1 cellular context compared by ENCODE assay signal in the genomic region with DNA sequence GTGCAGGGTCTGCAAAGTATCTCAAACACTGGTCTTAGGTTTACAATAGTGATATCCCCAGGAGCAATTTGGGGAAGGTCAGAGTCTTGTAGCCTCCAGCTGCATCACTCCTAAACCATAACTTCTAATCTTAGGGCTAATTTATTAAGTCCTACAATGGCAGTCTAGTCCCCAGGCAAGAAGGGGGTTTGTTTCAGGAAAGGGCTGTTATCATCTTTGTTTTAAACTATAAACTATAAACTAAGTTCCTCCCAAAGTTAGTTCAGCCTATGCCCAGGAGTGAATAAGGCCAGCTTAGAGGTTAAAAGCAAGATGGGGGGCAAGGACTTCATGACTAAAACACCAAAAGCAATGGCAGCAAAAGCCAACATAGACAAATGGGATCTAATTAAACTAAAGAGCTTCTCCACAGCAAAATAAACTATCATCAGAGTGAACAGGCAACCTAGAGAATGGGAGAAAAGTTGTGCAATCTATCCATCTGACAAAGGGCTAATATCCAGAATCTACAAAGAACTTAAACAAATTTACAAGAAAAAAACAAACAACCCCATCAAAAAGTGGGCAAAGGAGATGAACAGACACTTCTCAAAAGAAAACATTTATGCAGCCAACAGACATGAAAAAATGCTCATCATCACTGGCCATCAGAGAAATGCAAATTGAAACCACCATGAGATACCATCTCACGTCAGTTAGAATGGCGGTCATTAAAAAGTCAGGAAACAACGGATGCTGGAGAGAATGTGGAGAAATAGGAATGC.
TF ChIP-seq lines count a peak whose summit lies in the region.
"Not testable (repeated sequence)": the region's sequence is repeated elsewhere in the genome, so short reads cannot be mapped to it uniquely, and the experiment has no call there.

No MANE protein-coding gene starts in this region.

TF ChIP-seq in HepG2, 621 proteins besides CTCF, POLR2A, EP300 and RAD21:
- 0 out of 2 replicates have a peak, but pooled peaks have one; percentile 2 for TF ChIP-seq NR2F6 (IDR thresholded peaks at IDR 0.05)
- not testable (repeated sequence) for TF ChIP-seq NR2F6 (CRISPR knock-in tag; IDR thresholded peaks at IDR 0.05)
- peak; percentile 9; the same call in 1 of the 2 replicates for TF ChIP-seq CEBPG (CRISPR knock-in tag; IDR thresholded peaks at IDR 0.05)
- 0 out of 2 replicates have a peak, but pooled peaks have one; percentile 2 for TF ChIP-seq PAXIP1 (CRISPR knock-in tag; conservative IDR thresholded peaks at IDR 0.05)
